ENCODE assay signal across 14 cellular contexts in genomic region chr1:61836649-61837048, GRCh38.
DNase-seq lines count a peak whose midpoint lies in the region; ATAC-seq, FAIRE-seq and TF ChIP-seq lines count a peak whose summit lies in the region.
"Had no signal": no experiment of that assay in that cellular context is flagged by ENCODE, and none has a peak within 500 bp of the region (broad histone marks: within the 10 kb centered on the region; RNA-seq: fewer than 3 reads in every experiment).

No MANE protein-coding gene starts in this region.

- no peaks in the 10 kb centered on the region for H3K79me2 ChIP-seq in K562 (ENCODE audit: control insufficient read depth, insufficient read depth, low read length)

- TF ChIP-seq EP300 in K562 (IDR thresholded peaks at IDR 0.05; ENCODE audit: low read length): no peak

- CTCF ChIA-PET in K562 (lab: Yijun Ruan, JAX; ENCODE audit: low intra/inter-chr PET ratio): no interaction called here

- POLR2A ChIA-PET in K562 (lab: Yijun Ruan, JAX): no interaction called here

- no peaks in the 10 kb centered on the region for H3K9me1 ChIP-seq in K562 (ENCODE audit: control insufficient read depth, insufficient read depth, low read length)

- H3K9me3 ChIP-seq in K562 (replicated peaks; ENCODE audit: control insufficient read depth, insufficient read depth, low read depth, low read length) (no peaks in the 10 kb centered on the region), aorta (ENCODE audit: control insufficient read depth, low read length) (no peaks in the 10 kb centered on the region)
- H3K9me3 ChIP-seq: BLaER1 treated with 17β-estradiol and CSF1 and Interleukin-3, amounts not matched to agents 10 nM and 100 nM had no signal

- TF ChIP-seq CTCF in K562 (IDR thresholded peaks at IDR 0.05 in 2 of 3, conservative IDR thresholded peaks at IDR 0.05 in 1 of 3; ENCODE audit: insufficient read depth in 2 of 3, low read depth in 1 of 3, low read length in 3 of 3): no peak
- TF ChIP-seq CTCF in GM20000 (IDR thresholded peaks at IDR 0.05; ENCODE audit: extremely low read depth, missing control alignments): no peak

- H3K27ac ChIP-seq in K562 (ENCODE audit: extremely low read depth, low read depth, low read length) (no peak overlapping the region), aorta (ENCODE audit: low read depth in 1 of 2, low read length in 2 of 2) (peak overlapping the region in 1 of 2 donors; percentile 92)
- H3K27ac ChIP-seq: BLaER1 treated with 17β-estradiol and CSF1 and Interleukin-3, amounts not matched to agents 10 nM and 100 nM had no signal

- H3K4me3 ChIP-seq in K562: no peak overlapping the region
- no peak overlapping the region for H3K4me3 ChIP-seq in aorta (ENCODE audit: low read length in 2 of 2)
- H3K4me3 ChIP-seq: BLaER1 treated with 17β-estradiol and CSF1 and Interleukin-3, amounts not matched to agents 10 nM and 100 nM; GM23338 had no signal

- no peaks in the 10 kb centered on the region for H4K20me1 ChIP-seq in K562 (replicated peaks; ENCODE audit: control insufficient read depth, insufficient read depth, low read length)
- H4K20me1 ChIP-seq: BLaER1 treated with 17β-estradiol and CSF1 and Interleukin-3, amounts not matched to agents 10 nM and 100 nM had no signal

- no peaks in the 10 kb centered on the region for H3K36me3 ChIP-seq in K562 (ENCODE audit: control insufficient read depth, insufficient read depth, low read length)
- no peaks in the 10 kb centered on the region for H3K36me3 ChIP-seq in aorta (ENCODE audit: control insufficient read depth in 1 of 2, insufficient read depth in 2 of 2, low read length in 1 of 2)
- H3K36me3 ChIP-seq: BLaER1 treated with 17β-estradiol and CSF1 and Interleukin-3, amounts not matched to agents 10 nM and 100 nM had no signal

- DNase-seq in K562 (ENCODE audit: extremely low read depth in 1 of 4, low spot score in 3 of 4) (no peak), left ventricle myocardium superior (no peak), sciatic nerve (ENCODE audit: low spot score) (no peak), aorta (no peak), GM20000 (ENCODE audit: low spot score) (no peak), C1 segment of cervical spinal cord (lab: John Stamatoyannopoulos, UW) (no peak), NCI-H748 (lab: John Stamatoyannopoulos, UW; ENCODE audit: unreplicated experiment) (no peak)
- DNase-seq: DMS 273 treated with DMSO at 0.1 percent for 48 hours, NCI-H1048, NCI-H146, NCI-H2081 treated with DMSO at 0.1 percent for 48 hours, NCI-H524 had no signal

- H3K9ac ChIP-seq in K562 (ENCODE audit: insufficient read depth in 1 of 2, low read depth in 2 of 2, low read length in 2 of 2): no peak overlapping the region
- H3K9ac ChIP-seq: BLaER1 treated with 17β-estradiol and CSF1 and Interleukin-3, amounts not matched to agents 10 nM and 100 nM had no signal

- in situ Hi-C loops in K562 (cut with MboI): no loop called here

- WGBS in K562 (ENCODE audit: insufficient coverage, low coverage, missing lambda C conversion rate): 4% methylated on average over 3 of the region's 3 CpGs
- WGBS in aorta, 2 donors: 5 to 9% methylated on average over 3 of the region's 3 CpGs

- intact Hi-C loops in K562 (cut with micrococcal nuclease) (no loop called here), left ventricle myocardium superior (cut with micrococcal nuclease) (loop anchor here (10.0 kb wide), 1 partner anchor 92 kb away; the partner anchor contains the start of gene PATJ), sciatic nerve (cut with DNase I) (loop anchor here (5.0 kb wide), 1 partner anchor 494 kb away; no protein-coding TSS in a partner anchor), aorta (cut with DNase I) (loop anchor here in 1 of 2 donors (5.0 kb wide), 1 partner anchor 94 kb away; the partner anchor contains the start of gene PATJ)

- peak; percentile 11 for FAIRE-seq in K562 (lab: Jason Lieb, UNC)

- H3K4me2 ChIP-seq in K562 (ENCODE audit: insufficient read depth, low read length): no peak overlapping the region
- H3K4me2 ChIP-seq: BLaER1 treated with 17β-estradiol and CSF1 and Interleukin-3, amounts not matched to agents 10 nM and 100 nM; GM23338 had no signal

- H3K27me3 ChIP-seq in K562 (ENCODE audit: control insufficient read depth in 2 of 2, insufficient read depth in 2 of 2, low read length in 2 of 2) (no peaks in the 10 kb centered on the region), aorta (ENCODE audit: control insufficient read depth in 1 of 2, insufficient read depth in 2 of 2, low read length in 1 of 2) (no peaks in the 10 kb centered on the region)
- H3K27me3 ChIP-seq: BLaER1 treated with 17β-estradiol and CSF1 and Interleukin-3, amounts not matched to agents 10 nM and 100 nM had no signal

- no peak for TF ChIP-seq RAD21 in K562 (CRISPR knock-in tag; conservative IDR thresholded peaks at IDR 0.05 in 1 of 2, IDR thresholded peaks at IDR 0.05 in 1 of 2)

- ATAC-seq in K562: no peak
- ATAC-seq in left ventricle myocardium superior: peak; percentile 77
- peak; percentile 84 for ATAC-seq in sciatic nerve
- ATAC-seq in aorta (ENCODE audit: low FRiP score): peak; percentile 81
- ATAC-seq: GM23338 had no signal

- H3K4me1 ChIP-seq in K562 (replicated peaks in 1 of 2; ENCODE audit: control insufficient read depth in 2 of 2, insufficient read depth in 2 of 2, low read length in 2 of 2) (no peaks in the 10 kb centered on the region), aorta (ENCODE audit: control insufficient read depth in 1 of 2, insufficient read depth in 2 of 2, low read length in 2 of 2) (peaks cover 0 to 4% of the 10 kb centered on the region in 2 donors)

- no TSS peak for BruUV-seq in K562 (replicated peaks; lab: Mats Ljungman, UMichigan)

- no peak overlapping the region for H2AFZ ChIP-seq in K562 (ENCODE audit: low read depth, low read length)
- H2AFZ ChIP-seq: GM23338 had no signal

- TF ChIP-seq POLR2A in K562 (conservative IDR thresholded peaks at IDR 0.05): no peak

TF ChIP-seq in K562, 482 proteins besides CTCF, POLR2A, EP300 and RAD21:
- no peak for TF ChIP-seq NCOR1 (IDR thresholded peaks at IDR 0.05)
- no peak for TF ChIP-seq ZNF311 (CRISPR knock-in tag; IDR thresholded peaks at IDR 0.05)
- TF ChIP-seq PHB (CRISPR knock-in tag; IDR thresholded peaks at IDR 0.05): no peak
- no peak for TF ChIP-seq ZNF780A (CRISPR knock-in tag; IDR thresholded peaks at IDR 0.05)
- no peak for TF ChIP-seq ZNF717 (CRISPR knock-in tag; IDR thresholded peaks at IDR 0.05)
- TF ChIP-seq TAF9B (IDR thresholded peaks at IDR 0.05; ENCODE audit: partially characterized antibody): no peak
- no peak for TF ChIP-seq STAG1 (CRISPR knock-in tag; IDR thresholded peaks at IDR 0.05; ENCODE audit: borderline replicate concordance)
- TF ChIP-seq BHLHE40 (IDR thresholded peaks at IDR 0.05; ENCODE audit: low read length): no peak
TF ChIP-seq in K562: peak in this region for 0.
